ENCODE assay signal across 1 cellular context in the genomic region with DNA sequence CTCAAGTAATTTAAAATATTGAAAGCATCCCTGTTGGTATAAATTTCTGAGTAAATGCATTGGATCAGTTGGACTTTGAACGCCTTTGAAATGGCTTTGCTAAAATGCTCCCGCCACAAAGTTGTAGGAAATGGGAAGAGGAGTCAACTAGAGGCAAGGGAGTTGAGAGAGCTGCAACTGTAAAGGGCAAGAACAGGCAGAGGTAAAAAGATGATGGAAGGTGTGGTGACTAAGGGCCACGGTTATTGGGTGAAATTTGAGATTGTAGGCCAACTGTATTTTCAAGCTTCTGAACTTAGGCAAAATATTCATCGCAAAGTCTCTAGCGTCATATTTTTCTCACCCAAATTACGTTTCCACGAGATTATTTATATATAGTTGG.
TF ChIP-seq lines count a peak whose summit lies in the region.

No MANE protein-coding gene starts in this region.

TF ChIP-seq in A549, 52 proteins besides CTCF, POLR2A, EP300 and RAD21 (continued from another document):
- TF ChIP-seq, protein P1, sequence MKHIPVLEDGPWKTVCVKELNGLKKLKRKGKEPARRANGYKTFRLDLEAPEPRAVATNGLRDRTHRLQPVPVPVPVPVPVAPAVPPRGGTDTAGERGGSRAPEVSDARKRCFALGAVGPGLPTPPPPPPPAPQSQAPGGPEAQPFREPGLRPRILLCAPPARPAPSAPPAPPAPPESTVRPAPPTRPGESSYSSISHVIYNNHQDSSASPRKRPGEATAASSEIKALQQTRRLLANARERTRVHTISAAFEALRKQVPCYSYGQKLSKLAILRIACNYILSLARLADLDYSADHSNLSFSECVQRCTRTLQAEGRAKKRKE (CRISPR knock-in tag; IDR thresholded peaks at IDR 0.05; ENCODE audit: low read depth): no peak
- TF ChIP-seq FOSL2 (IDR thresholded peaks at IDR 0.05) (no peak), FOSL2 (CRISPR knock-in tag; IDR thresholded peaks at IDR 0.05) (no peak), RCOR1 (IDR thresholded peaks at IDR 0.05; ENCODE audit: low read depth, low read length) (no peak), ESRRA (IDR thresholded peaks at IDR 0.05; ENCODE audit: borderline replicate concordance, low read length) (no peak), TP53 (CRISPR knock-in tag; IDR thresholded peaks at IDR 0.05) (no peak), RARB (CRISPR knock-in tag; IDR thresholded peaks at IDR 0.05) (no peak), MAFK (IDR thresholded peaks at IDR 0.05; ENCODE audit: partially characterized antibody) (no peak), KDM5A (IDR thresholded peaks at IDR 0.05) (no peak), CHD4 (IDR thresholded peaks at IDR 0.05; ENCODE audit: borderline replicate concordance) (no peak), ZNF302 (CRISPR knock-in tag; IDR thresholded peaks at IDR 0.05) (no peak), HOXB13 (CRISPR knock-in tag; IDR thresholded peaks at IDR 0.05; ENCODE audit: low read depth) (no peak)
- TF ChIP-seq, protein P2, sequence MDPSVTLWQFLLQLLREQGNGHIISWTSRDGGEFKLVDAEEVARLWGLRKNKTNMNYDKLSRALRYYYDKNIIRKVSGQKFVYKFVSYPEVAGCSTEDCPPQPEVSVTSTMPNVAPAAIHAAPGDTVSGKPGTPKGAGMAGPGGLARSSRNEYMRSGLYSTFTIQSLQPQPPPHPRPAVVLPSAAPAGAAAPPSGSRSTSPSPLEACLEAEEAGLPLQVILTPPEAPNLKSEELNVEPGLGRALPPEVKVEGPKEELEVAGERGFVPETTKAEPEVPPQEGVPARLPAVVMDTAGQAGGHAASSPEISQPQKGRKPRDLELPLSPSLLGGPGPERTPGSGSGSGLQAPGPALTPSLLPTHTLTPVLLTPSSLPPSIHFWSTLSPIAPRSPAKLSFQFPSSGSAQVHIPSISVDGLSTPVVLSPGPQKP (IDR thresholded peaks at IDR 0.05; ENCODE audit: low read depth, low read length): no peak
- TF ChIP-seq, protein P3, sequence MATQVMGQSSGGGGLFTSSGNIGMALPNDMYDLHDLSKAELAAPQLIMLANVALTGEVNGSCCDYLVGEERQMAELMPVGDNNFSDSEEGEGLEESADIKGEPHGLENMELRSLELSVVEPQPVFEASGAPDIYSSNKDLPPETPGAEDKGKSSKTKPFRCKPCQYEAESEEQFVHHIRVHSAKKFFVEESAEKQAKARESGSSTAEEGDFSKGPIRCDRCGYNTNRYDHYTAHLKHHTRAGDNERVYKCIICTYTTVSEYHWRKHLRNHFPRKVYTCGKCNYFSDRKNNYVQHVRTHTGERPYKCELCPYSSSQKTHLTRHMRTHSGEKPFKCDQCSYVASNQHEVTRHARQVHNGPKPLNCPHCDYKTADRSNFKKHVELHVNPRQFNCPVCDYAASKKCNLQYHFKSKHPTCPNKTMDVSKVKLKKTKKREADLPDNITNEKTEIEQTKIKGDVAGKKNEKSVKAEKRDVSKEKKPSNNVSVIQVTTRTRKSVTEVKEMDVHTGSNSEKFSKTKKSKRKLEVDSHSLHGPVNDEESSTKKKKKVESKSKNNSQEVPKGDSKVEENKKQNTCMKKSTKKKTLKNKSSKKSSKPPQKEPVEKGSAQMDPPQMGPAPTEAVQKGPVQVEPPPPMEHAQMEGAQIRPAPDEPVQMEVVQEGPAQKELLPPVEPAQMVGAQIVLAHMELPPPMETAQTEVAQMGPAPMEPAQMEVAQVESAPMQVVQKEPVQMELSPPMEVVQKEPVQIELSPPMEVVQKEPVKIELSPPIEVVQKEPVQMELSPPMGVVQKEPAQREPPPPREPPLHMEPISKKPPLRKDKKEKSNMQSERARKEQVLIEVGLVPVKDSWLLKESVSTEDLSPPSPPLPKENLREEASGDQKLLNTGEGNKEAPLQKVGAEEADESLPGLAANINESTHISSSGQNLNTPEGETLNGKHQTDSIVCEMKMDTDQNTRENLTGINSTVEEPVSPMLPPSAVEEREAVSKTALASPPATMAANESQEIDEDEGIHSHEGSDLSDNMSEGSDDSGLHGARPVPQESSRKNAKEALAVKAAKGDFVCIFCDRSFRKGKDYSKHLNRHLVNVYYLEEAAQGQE (IDR thresholded peaks at IDR 0.05): no peak
- TF ChIP-seq, protein P4, sequence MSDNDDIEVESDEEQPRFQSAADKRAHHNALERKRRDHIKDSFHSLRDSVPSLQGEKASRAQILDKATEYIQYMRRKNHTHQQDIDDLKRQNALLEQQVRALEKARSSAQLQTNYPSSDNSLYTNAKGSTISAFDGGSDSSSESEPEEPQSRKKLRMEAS (IDR thresholded peaks at IDR 0.05): no peak
